Comparison of ENCODE assay signal across 8 cellular contexts in the genomic region with DNA sequence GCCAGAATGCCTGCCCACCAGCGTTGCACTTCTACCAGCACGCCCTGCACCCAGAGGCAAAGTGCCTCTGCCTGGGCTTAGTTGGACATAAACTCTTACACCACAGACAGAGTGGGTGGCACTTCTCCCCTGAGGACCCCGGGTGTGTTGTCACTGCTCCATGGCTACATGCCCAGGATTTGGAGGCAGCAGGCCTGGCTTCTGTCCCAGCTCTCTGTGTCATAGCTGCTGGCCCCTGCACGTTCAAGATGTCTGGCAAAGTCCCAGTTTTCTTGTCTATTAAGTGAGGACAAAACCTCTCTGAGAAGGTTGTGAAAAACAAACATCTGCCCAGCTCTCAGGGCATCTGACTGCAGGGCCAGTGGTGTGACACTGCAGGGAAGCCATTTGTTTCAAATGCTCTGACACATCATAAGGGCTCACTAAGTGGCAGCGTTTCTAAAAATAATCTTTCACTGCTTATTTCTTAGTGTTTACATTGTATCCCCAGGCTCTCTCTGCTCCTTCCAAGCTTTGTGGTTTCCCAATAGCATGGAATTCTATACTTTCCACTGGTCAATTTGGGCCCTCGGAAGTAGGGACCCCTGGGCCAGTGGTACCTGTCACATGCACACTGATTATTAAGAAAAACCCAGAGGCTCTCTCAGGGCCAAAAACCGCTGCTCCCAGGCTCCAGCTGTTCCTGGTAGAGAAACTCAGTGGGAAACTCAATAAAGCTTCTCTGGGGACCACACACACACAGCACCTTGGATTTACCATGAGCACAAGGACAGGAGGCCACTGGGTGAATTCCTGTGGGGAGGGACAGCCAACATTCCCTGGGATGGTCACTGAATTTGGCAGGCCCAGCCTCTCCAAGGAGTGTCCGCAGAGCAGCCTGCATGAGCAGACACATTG.
DNase-seq lines count a peak whose midpoint lies in the region; ATAC-seq and TF ChIP-seq lines count a peak whose summit lies in the region.

No MANE protein-coding gene starts in this region.

- H3K36me3 Mint-ChIP-seq in stimulated activated effector memory CD8-positive, alpha-beta T cell treated with anti-CD3 and anti-CD28 coated beads, Interleukin-12 subunit alpha, Interleukin-12 subunit beta, amount 100 ng/mL, for 72 hours, result no peaks in the 10 kb centered on the region

- TF ChIP-seq POLR2A in breast epithelium (IDR thresholded peaks at IDR 0.05), result no peak
- no peak for TF ChIP-seq POLR2A in transverse colon (IDR thresholded peaks at IDR 0.05)

- H3K4me1 Mint-ChIP-seq in stimulated activated effector memory CD8-positive, alpha-beta T cell treated with anti-CD3 and anti-CD28 coated beads, Interleukin-12 subunit alpha, Interleukin-12 subunit beta, amount 100 ng/mL, for 72 hours, result no peaks in the 10 kb centered on the region

- peak; percentile 93 for DNase-seq in DMS153 (lab: John Stamatoyannopoulos, UW)
- DNase-seq in NCI-H2029 treated with DMSO at 0.1 percent for 48 hours (lab: John Stamatoyannopoulos, UW), result peak; percentile 92
- DNase-seq in breast epithelium (ENCODE audit: low spot score in 2 of 2), result peak; percentile 78 to 86
- DNase-seq in left lung, result peak in 1 of 2 donors; percentile 89
- peak; percentile 54 for DNase-seq in transverse colon
- DNase-seq in stimulated activated effector memory CD8-positive, alpha-beta T cell treated with anti-CD3 and anti-CD28 coated beads, Interleukin-12 subunit alpha, Interleukin-12 subunit beta, amount 100 ng/mL, for 72 hours (ENCODE audit: low spot score in 2 of 2), result no peak

- H3K4me3 Mint-ChIP-seq in stimulated activated effector memory CD8-positive, alpha-beta T cell treated with anti-CD3 and anti-CD28 coated beads, Interleukin-12 subunit alpha, Interleukin-12 subunit beta, amount 100 ng/mL, for 72 hours, result no peak overlapping the region

- H3K9me3 ChIP-seq in breast epithelium (no peaks in the 10 kb centered on the region), left lung (no peaks in the 10 kb centered on the region), transverse colon (no peaks in the 10 kb centered on the region)

- no peaks in the 10 kb centered on the region for H3K36me3 ChIP-seq in breast epithelium
- H3K36me3 ChIP-seq in left lung, result peaks cover 0 to 15% of the 10 kb centered on the region in 2 donors
- H3K36me3 ChIP-seq in transverse colon, result peaks cover 0 to 3% (median 0%) of the 10 kb centered on the region in 4 donors

- in situ Hi-C loops in transverse colon (cut with MboI; ENCODE audit: low pct_ligation_motif_present in 1 of 4, low pct_unique_long_range_greater_than_20kb in 1 of 4, low sequenced_read_pairs in 3 of 4), result loop anchor here in 1 of 4 donors (25.0 kb wide), 1 partner anchor 591 kb away; no protein-coding TSS in a partner anchor

- H3K4me1 ChIP-seq in breast epithelium, result peaks cover 2 to 13% of the 10 kb centered on the region in 2 donors
- peaks cover 21 to 31% of the 10 kb centered on the region in 2 donors for H3K4me1 ChIP-seq in left lung
- H3K4me1 ChIP-seq in transverse colon, result peaks cover 5 to 21% (median 12%) of the 10 kb centered on the region in 4 donors

- WGBS in transverse colon (ENCODE audit: low coverage in 1 of 2), 2 donors, result 47 to 52% methylated on average over 5 to 8 of the region's 8 CpGs

- no peaks in the 10 kb centered on the region for H3K27me3 ChIP-seq in breast epithelium
- H3K27me3 ChIP-seq in left lung, result no peaks in the 10 kb centered on the region
- no peaks in the 10 kb centered on the region for H3K27me3 ChIP-seq in transverse colon

- H3K27ac Mint-ChIP-seq in stimulated activated effector memory CD8-positive, alpha-beta T cell treated with anti-CD3 and anti-CD28 coated beads, Interleukin-12 subunit alpha, Interleukin-12 subunit beta, amount 100 ng/mL, for 72 hours, result no peak overlapping the region

- no peak for TF ChIP-seq EP300 in transverse colon (IDR thresholded peaks at IDR 0.05; ENCODE audit: low read depth)

- no peak for TF ChIP-seq CTCF in breast epithelium (IDR thresholded peaks at IDR 0.05)
- no peak for TF ChIP-seq CTCF in left lung (IDR thresholded peaks at IDR 0.05)
- TF ChIP-seq CTCF in transverse colon (IDR thresholded peaks at IDR 0.05), result no peak

- H3K4me3 ChIP-seq in breast epithelium (no peak overlapping the region), left lung (no peak overlapping the region), transverse colon (no peak overlapping the region)

- no peaks in the 10 kb centered on the region for H3K9me3 Mint-ChIP-seq in stimulated activated effector memory CD8-positive, alpha-beta T cell treated with anti-CD3 and anti-CD28 coated beads, Interleukin-12 subunit alpha, Interleukin-12 subunit beta, amount 100 ng/mL, for 72 hours

- H3K27ac ChIP-seq in breast epithelium (peak overlapping the region; percentile 50 to 77), left lung (peak overlapping the region; percentile 61 to 69), transverse colon (peak overlapping the region; percentile 41 to 64 (median 49))

- ATAC-seq in left lung (peak; percentile 86), GM21515 (IDR thresholded peaks at IDR 0.05; ENCODE audit: unreplicated experiment) (no peak), HG02973 (IDR thresholded peaks at IDR 0.05; ENCODE audit: unreplicated experiment) (no peak)
- no peak for ATAC-seq in stimulated activated effector memory CD8-positive, alpha-beta T cell treated with anti-CD3 and anti-CD28 coated beads, Interleukin-12 subunit alpha, Interleukin-12 subunit beta, amount 100 ng/mL, for 72 hours

- intact Hi-C loops in breast epithelium (cut with DNase I; ENCODE audit: low total_unique reads) (no loop called here), left lung (cut with DNase I) (no loop called here), transverse colon (cut with DNase I; ENCODE audit: low total_unique reads) (no loop called here)

Comparison
In these comparisons a context has a peak if more than half of its experiments do, and no peak if none do; other contexts are left out.
1. DNase-seq: peak in DMS153 (single experiment), NCI-H2029 treated with DMSO at 0.1 percent for 48 hours (single experiment), breast epithelium (2 of 2) and transverse colon (single experiment); none in stimulated activated effector memory CD8-positive, alpha-beta T cell treated with anti-CD3 and anti-CD28 coated beads, Interleukin-12 subunit alpha, Interleukin-12 subunit beta, amount 100 ng/mL, for 72 hours (0 of 2).
2. Peak in every context shown above with its lines, with median percentiles within 50 percentile points of each other: H3K27ac ChIP-seq.